8 cellular contexts compared by ENCODE assay signal in genomic region chr7:157228864-157229422, GRCh38.
DNase-seq lines count a peak whose midpoint lies in the region; ATAC-seq and TF ChIP-seq lines count a peak whose summit lies in the region.

No MANE protein-coding gene starts in this region.

- H3K36me3 ChIP-seq in adipocyte (ENCODE audit: control insufficient read depth, insufficient read depth, low read length, severe bottlenecking), result peaks cover 71% of the 10 kb centered on the region
- no peaks in the 10 kb centered on the region for H3K36me3 ChIP-seq in colonic mucosa

- TF ChIP-seq CTCF in colonic mucosa (IDR thresholded peaks at IDR 0.05), result no peak

- DNase-seq in activated CD4-positive, alpha-beta T cell treated with anti-CD3 and anti-CD28 coated beads for 1 hour, result peak; percentile 13
- DNase-seq in activated CD4-positive, alpha-beta T cell treated with anti-CD3 and anti-CD28 coated beads, Interleukin-2, amount 50 U/mL, for 48 hours, result no peak
- peak; percentile 50 to 58 for DNase-seq in Kasumi-1 (lab: John Stamatoyannopoulos, UW)
- peak; percentile 27 for DNase-seq in adipocyte (ENCODE audit: low read depth)
- DNase-seq in myocyte (ENCODE audit: low read depth), result peak; percentile 41
- no peak for DNase-seq in colonic mucosa

- no peak overlapping the region for H3K27ac ChIP-seq in colonic mucosa

- intact Hi-C loops in colonic mucosa (cut with DNase I), result no loop called here

- no peak overlapping the region for H3K4me3 ChIP-seq in adipocyte (ENCODE audit: low read length)
- H3K4me3 ChIP-seq in colonic mucosa, result no peak overlapping the region

- H3K4me1 ChIP-seq in adipocyte (ENCODE audit: control insufficient read depth, insufficient read depth, low read length) (peaks cover 7% of the 10 kb centered on the region), colonic mucosa (no peaks in the 10 kb centered on the region)

- no peak for ATAC-seq in HG03039 (IDR thresholded peaks at IDR 0.05; ENCODE audit: unreplicated experiment)
- no peak for ATAC-seq in HG03175 (IDR thresholded peaks at IDR 0.05; ENCODE audit: unreplicated experiment)

- H3K27me3 ChIP-seq in adipocyte (replicated peaks; ENCODE audit: control insufficient read depth, insufficient read depth, low read length) (no peaks in the 10 kb centered on the region), colonic mucosa (no peaks in the 10 kb centered on the region)

- no peak overlapping the region for H3K9ac ChIP-seq in adipocyte (ENCODE audit: low read length)
- H3K9ac ChIP-seq in colonic mucosa (ENCODE audit: low read depth in 2 of 2, low read length in 2 of 2), result no peak overlapping the region

- H3K9me3 ChIP-seq in adipocyte (ENCODE audit: control insufficient read depth, low read length), result no peaks in the 10 kb centered on the region
- H3K9me3 ChIP-seq in colonic mucosa, result no peaks in the 10 kb centered on the region

Comparison
In these comparisons a context has a peak if more than half of its experiments do, and no peak if none do; other contexts are left out.
1. DNase-seq: peak in activated CD4-positive, alpha-beta T cell treated with anti-CD3 and anti-CD28 coated beads for 1 hour (single experiment), Kasumi-1 (2 of 2), adipocyte (single experiment) and myocyte (single experiment); none in activated CD4-positive, alpha-beta T cell treated with anti-CD3 and anti-CD28 coated beads, Interleukin-2, amount 50 U/mL, for 48 hours (0 of 2) and colonic mucosa (single experiment).